In genomic region chr15:84023636-84024035, GRCh38 we compare ENCODE assay signal across 8 cellular contexts.
DNase-seq lines count a peak whose midpoint lies in the region; ATAC-seq and TF ChIP-seq lines count a peak whose summit lies in the region.

No MANE protein-coding gene starts in this region.

- H3K36me3 ChIP-seq in ascending aorta (peaks cover 25 to 44% of the 10 kb centered on the region in 2 donors), right lobe of liver (no peaks in the 10 kb centered on the region)

- 91% methylated on average over 10 of the region's 11 CpGs for WGBS in right lobe of liver (ENCODE audit: insufficient coverage, low coverage, low lambda C conversion rate, missing lambda C conversion rate)

- ATAC-seq in right lobe of liver (peak in 3 of 4 donors; percentile 49 to 62 (median 55)), HG03460 (IDR thresholded peaks at IDR 0.05; ENCODE audit: unreplicated experiment) (no peak)

- TF ChIP-seq CTCF in ascending aorta (IDR thresholded peaks at IDR 0.05) (peak in 2 of 3 experiments; percentile 47 to 55), right lobe of liver (IDR thresholded peaks at IDR 0.05) (peak; percentile 41 to 67 (median 58))

- no peak for TF ChIP-seq POLR2A in right lobe of liver (IDR thresholded peaks at IDR 0.05)

- H3K27me3 ChIP-seq in ascending aorta: no peaks in the 10 kb centered on the region
- H3K27me3 ChIP-seq in right lobe of liver: no peaks in the 10 kb centered on the region

- H3K9me3 ChIP-seq in ascending aorta: no peaks in the 10 kb centered on the region
- H3K9me3 ChIP-seq in right lobe of liver: no peaks in the 10 kb centered on the region

- intact Hi-C loops in ascending aorta (cut with DNase I) (loop anchor here (2.0 to 10.0 kb wide), 2 partner anchors 119 to 459 kb away; no protein-coding TSS in a partner anchor), right lobe of liver (cut with DNase I) (loop anchor here in 1 of 2 donors (5.0 kb wide), 1 partner anchor 451 kb away; no protein-coding TSS in a partner anchor)

- H3K4me1 ChIP-seq in ascending aorta (no peaks in the 10 kb centered on the region), right lobe of liver (peaks cover 0 to 4% (median 0%) of the 10 kb centered on the region in 4 donors)

- H3K27ac ChIP-seq in ascending aorta: no peak overlapping the region
- no peak overlapping the region for H3K27ac ChIP-seq in right lobe of liver

- H3K4me3 ChIP-seq in ascending aorta: no peak overlapping the region
- no peak overlapping the region for H3K4me3 ChIP-seq in right lobe of liver

- DNase-seq in Daoy (ENCODE audit: low read depth) (peak; percentile 11), HuH-7.5 (ENCODE audit: low spot score) (peak; percentile 33), ascending aorta (ENCODE audit: low spot score in 2 of 2) (no peak), right lobe of liver (no peak), hippocampal formation (lab: John Stamatoyannopoulos, UW) (no peak), NCI-H1105 (lab: John Stamatoyannopoulos, UW) (no peak)
- no peak for DNase-seq in activated effector memory CD4-positive, alpha-beta T cell treated with Interleukin-2 at 50 U/mL for 16 hours

Comparison
In these comparisons a context has a peak if more than half of its experiments do, and no peak if none do; other contexts are left out.
1. DNase-seq: peak in Daoy (single experiment) and HuH-7.5 (single experiment); none in ascending aorta (0 of 2), right lobe of liver (0 of 3), hippocampal formation (0 of 2), NCI-H1105 (single experiment) and activated effector memory CD4-positive, alpha-beta T cell treated with Interleukin-2 at 50 U/mL for 16 hours (single experiment).